In genomic region chr1:16372535-16373340, GRCh38 we compare ENCODE assay signal across 11 cellular contexts. TPM values are rescaled to one million over a fixed set of nuclear protein-coding genes. Genes with fewer than 3 reads are reported as not detected.
DNase-seq lines count a peak whose midpoint lies in the region; ATAC-seq and TF ChIP-seq lines count a peak whose summit lies in the region.
"Had no signal": no experiment of that assay in that cellular context is flagged by ENCODE, and none has a peak within 500 bp of the region (broad histone marks: within the 10 kb centered on the region; RNA-seq: fewer than 3 reads in every experiment).

No MANE protein-coding gene starts in this region.

- POLR2A ChIA-PET in Caco-2 (lab: Charles Lee) = no interaction called here

- H3K4me3 ChIP-seq in Caco-2 (ENCODE audit: low read depth, low read length) (no peak overlapping the region), RWPE2 (ENCODE audit: severe bottlenecking) (no peak overlapping the region), endocrine pancreas (ENCODE audit: control insufficient read depth, insufficient read depth, low read length) (no peak overlapping the region), osteoblast (ENCODE audit: insufficient read depth, low read length) (no peak overlapping the region), left lung (no peak overlapping the region)
- H3K4me3 ChIP-seq: skin epidermis, transverse colon had no signal

- no peaks in the 10 kb centered on the region for H3K27me3 ChIP-seq in Caco-2 (replicated peaks; ENCODE audit: control insufficient read depth, insufficient read depth, low read length)
- H3K27me3 ChIP-seq in RWPE2 (ENCODE audit: insufficient read depth, poor library complexity, severe bottlenecking) = no peaks in the 10 kb centered on the region
- no peaks in the 10 kb centered on the region for H3K27me3 ChIP-seq in endocrine pancreas (ENCODE audit: control insufficient read depth, insufficient read depth, low read length)
- H3K27me3 ChIP-seq in osteoblast (ENCODE audit: insufficient read depth, low read length) = no peaks in the 10 kb centered on the region
- H3K27me3 ChIP-seq in left lung = no peaks in the 10 kb centered on the region
- H3K27me3 ChIP-seq: transverse colon had no signal

- no peak overlapping the region for H2AFZ ChIP-seq in osteoblast (ENCODE audit: low read length)

- H3K9me3 ChIP-seq in Caco-2 (no peaks in the 10 kb centered on the region), RWPE2 (ENCODE audit: severe bottlenecking) (no peaks in the 10 kb centered on the region), endocrine pancreas (ENCODE audit: control insufficient read depth, low read length) (no peaks in the 10 kb centered on the region), osteoblast (ENCODE audit: low read depth, low read length) (no peaks in the 10 kb centered on the region), left lung (no peaks in the 10 kb centered on the region)
- H3K9me3 ChIP-seq: transverse colon had no signal

- peak overlapping the region; percentile 56 for H3K27ac ChIP-seq in RWPE2 (ENCODE audit: poor library complexity, severe bottlenecking)
- peak overlapping the region; percentile 48 for H3K27ac ChIP-seq in osteoblast (ENCODE audit: low read depth, low read length)
- no peak overlapping the region for H3K27ac ChIP-seq in left lung
- H3K27ac ChIP-seq: skin epidermis, transverse colon had no signal

- peaks cover 15% of the 10 kb centered on the region for H3K4me1 Mint-ChIP-seq in Caco-2 (ENCODE audit: low read depth, unreplicated experiment)

- H3K79me2 ChIP-seq in osteoblast (ENCODE audit: insufficient read depth, low read length) = peaks cover 96% of the 10 kb centered on the region

- BruUV-seq in Caco-2 (replicated peaks; lab: Mats Ljungman, UMichigan) = no TSS peak

- CTCF ChIA-PET in Caco-2 (lab: Charles Lee) = no interaction called here

- H3K27ac Mint-ChIP-seq in Caco-2 (ENCODE audit: unreplicated experiment) = peak overlapping the region; percentile 59

- H3K36me3 ChIP-seq in Caco-2 (ENCODE audit: control insufficient read depth, insufficient read depth, low read length) = no peaks in the 10 kb centered on the region
- H3K36me3 ChIP-seq in RWPE2 (ENCODE audit: low read depth) = peaks cover 7% of the 10 kb centered on the region; the same call in 1 of the 2 replicates
- H3K36me3 ChIP-seq in endocrine pancreas (ENCODE audit: control insufficient read depth, insufficient read depth, low read length) = no peaks in the 10 kb centered on the region
- peaks cover 6% of the 10 kb centered on the region for H3K36me3 ChIP-seq in osteoblast (ENCODE audit: insufficient read depth, low read length)
- no peaks in the 10 kb centered on the region for H3K36me3 ChIP-seq in left lung
- H3K36me3 ChIP-seq: transverse colon had no signal

- peaks cover 70% of the 10 kb centered on the region for H4K20me1 ChIP-seq in osteoblast (ENCODE audit: insufficient read depth, low read length)

- peak overlapping the region; percentile 30 for H3K9ac ChIP-seq in endocrine pancreas (ENCODE audit: control insufficient read depth, insufficient read depth, low read length)

- peak overlapping the region; percentile 22 for H3K4me2 ChIP-seq in osteoblast (ENCODE audit: insufficient read depth, low read length)

- ATAC-seq in RWPE2 (ENCODE audit: low read depth) = no peak
- ATAC-seq in left lung = no peak

- peaks cover 29% of the 10 kb centered on the region for H3K36me3 Mint-ChIP-seq in Caco-2 (ENCODE audit: insufficient read depth, unreplicated experiment)

- H3K9me3 Mint-ChIP-seq in Caco-2 (ENCODE audit: unreplicated experiment) = no peaks in the 10 kb centered on the region

- H3K4me3 Mint-ChIP-seq in Caco-2 (ENCODE audit: unreplicated experiment) = peak overlapping the region; percentile 32

- TF ChIP-seq CTCF in Caco-2 (IDR thresholded peaks at IDR 0.05; ENCODE audit: insufficient read depth in 1 of 2, low read depth in 1 of 2, low read length in 1 of 2, severe bottlenecking in 1 of 2, unreplicated experiment in 1 of 2) (no peak), RWPE2 (IDR thresholded peaks at IDR 0.05; ENCODE audit: poor library complexity, severe bottlenecking) (no peak), osteoblast (IDR thresholded peaks at IDR 0.05; ENCODE audit: extremely low read depth, low read depth, low read length) (no peak), left lung (IDR thresholded peaks at IDR 0.05) (no peak)

- DNase-seq in Caco-2 (peak in 1 of 2 experiments; percentile 17), RWPE2 (ENCODE audit: low spot score) (no peak), osteoblast (ENCODE audit: insufficient read length, low spot score, missing footprints) (peak; percentile 55), left lung (no peak), NCI-H510A treated with DMSO at 0.1 percent for 48 hours (lab: John Stamatoyannopoulos, UW) (no peak)
- DNase-seq in stimulated activated CD4-positive, alpha-beta T cell treated with anti-CD3 and anti-CD28 coated beads, Interleukin-4, amount 100 ng/mL, for 24 hours = no peak
- no peak for DNase-seq in activated effector memory CD4-positive, alpha-beta T cell treated with Interleukin-2 at 50 U/mL for 16 hours
- DNase-seq: NCI-H1048, transverse colon had no signal

- intact Hi-C loops in Caco-2 (cut with micrococcal nuclease; ENCODE audit: unreplicated experiment) (no loop called here), left lung (cut with DNase I) (no loop called here)

- H3K4me1 ChIP-seq in Caco-2 (peaks cover 23% of the 10 kb centered on the region), RWPE2 (ENCODE audit: insufficient read depth, poor library complexity, severe bottlenecking) (peaks cover 36% of the 10 kb centered on the region), endocrine pancreas (ENCODE audit: control insufficient read depth, insufficient read depth, low read length) (peaks cover 5% of the 10 kb centered on the region), osteoblast (ENCODE audit: insufficient read depth, low read length) (peaks cover 41% of the 10 kb centered on the region), left lung (peaks cover 42 to 97% of the 10 kb centered on the region in 2 donors)

- H3K27me3 Mint-ChIP-seq in Caco-2 (ENCODE audit: insufficient read depth, unreplicated experiment) = no peaks in the 10 kb centered on the region

RNA-seq across cellular contexts. Expression of gene SZRD1, which starts 5.7 kb away (rescaled TPM):
- 93.8 and 98.7 TPM in 2 replicates for total RNA-seq in Caco-2 (2022)
- total RNA-seq in osteoblast = 63.6 and 66.2 TPM in 2 replicates
- total RNA-seq in left lung = 100 to 1,000 TPM; 114 to 134 TPM

RNA-seq across cellular contexts. Expression of gene FBXO42, which starts 20.5 kb away (rescaled TPM):
- 11.3 TPM in 2 replicates for total RNA-seq in Caco-2 (2022)
- total RNA-seq in osteoblast = 15.0 and 16.3 TPM in 2 replicates
- 10 to 100 TPM; 18.8 to 19.5 TPM for total RNA-seq in left lung

Comparison
In these comparisons a context has a peak if more than half of its experiments do, and no peak if none do; other contexts are left out.
1. H3K27ac ChIP-seq: peak in RWPE2 (single experiment) and osteoblast (single experiment); none in left lung (0 of 2).